ENCODE assay signal across 3 cellular contexts in genomic region chr19:41581068-41581467, GRCh38.
TF ChIP-seq lines count a peak whose summit lies in the region.

No MANE protein-coding gene starts in this region.

TF ChIP-seq in HCT116, 20 proteins besides CTCF, POLR2A, EP300 and RAD21:
- TF ChIP-seq CBX3 (IDR thresholded peaks at IDR 0.05; ENCODE audit: low read depth), result 0 out of 2 replicates have a peak, but pooled peaks have one; percentile 28

TF ChIP-seq in K562, 482 proteins besides CTCF, POLR2A, EP300 and RAD21:
- TF ChIP-seq CBX5 (IDR thresholded peaks at IDR 0.05; ENCODE audit: borderline replicate concordance, low read depth), result peak; percentile 57; the same call in 1 of the 2 replicates

TF ChIP-seq in HepG2, 621 proteins besides CTCF, POLR2A, EP300 and RAD21:
- TF ChIP-seq ZNF761 (CRISPR knock-in tag; conservative IDR thresholded peaks at IDR 0.05), result peak; percentile 97
